In genomic region chr1:207644852-207645631, GRCh38 we compare ENCODE assay signal across 8 cellular contexts.
DNase-seq lines count a peak whose midpoint lies in the region; TF ChIP-seq lines count a peak whose summit lies in the region.

CR1L (plus strand) TSS chr1:207645133; CDS start chr1:207645234, 101 bp downstream.

- CTCF ChIA-PET in HEK293T (lab: Yijun Ruan, JAX) = interaction anchor here (0.6 kb wide), 1 partner anchor 24 kb away, joined by 3 read pairs; no protein-coding TSS in a partner anchor

- TF ChIP-seq CTCF in epithelial cell of esophagus (IDR thresholded peaks at IDR 0.05; ENCODE audit: insufficient read depth, low read depth, low read length, missing control alignments) = no peak

- no peaks in the 10 kb centered on the region for H3K9me3 ChIP-seq in mucosa of rectum (ENCODE audit: control insufficient read depth in 2 of 2, low read length in 2 of 2)

- peaks cover 0 to 2% of the 10 kb centered on the region in 2 donors for H3K4me1 ChIP-seq in mucosa of rectum (ENCODE audit: control insufficient read depth in 2 of 2, insufficient read depth in 2 of 2, low read length in 2 of 2)

- H3K4me3 ChIP-seq in epithelial cell of esophagus (ENCODE audit: low read length) (peak within 1 kb of the TSS; percentile 59), mucosa of rectum (ENCODE audit: low read length in 2 of 2) (peak within 1 kb of the TSS; percentile 62 to 72)

- H3K9ac ChIP-seq in mucosa of rectum (ENCODE audit: low read depth in 1 of 2, low read length in 2 of 2) = no peak within 1 kb of the TSS

- H3K27me3 ChIP-seq in mucosa of rectum (ENCODE audit: control insufficient read depth in 2 of 2, insufficient read depth in 2 of 2, low read length in 2 of 2) = no peaks in the 10 kb centered on the region

- DNase-seq in ELR (ENCODE audit: low read depth) (peak; percentile 65), HEK293T (ENCODE audit: extremely low spot score) (peak; percentile 78), NCI-H345 treated with DMSO at 0.1 percent for 48 hours (lab: John Stamatoyannopoulos, UW; ENCODE audit: unreplicated experiment) (peak; percentile 66), epithelial cell of esophagus (ENCODE audit: low read depth) (peak; percentile 73), GF-D8 (lab: John Stamatoyannopoulos, UW) (no peak)
- peak; percentile 86 for DNase-seq in activated CD8-positive, alpha-beta memory T cell treated with anti-CD3 and anti-CD28 coated beads, Interleukin-2, amount 50 U/mL, for 48 hours
- peak; percentile 33 to 40 for DNase-seq in stimulated activated CD8-positive, alpha-beta memory T cell treated with anti-CD3 and anti-CD28 coated beads, Interleukin-4, amount 100 ng/mL, for 4 hours (ENCODE audit: low read depth in 2 of 2, low spot score in 1 of 2)

- H3K36me3 ChIP-seq in mucosa of rectum (ENCODE audit: control insufficient read depth in 2 of 2, insufficient read depth in 2 of 2, low read length in 2 of 2) = no peaks in the 10 kb centered on the region

- POLR2A ChIA-PET in HEK293T (lab: Yijun Ruan, JAX) = no interaction called here

- no peak within 1 kb of the TSS for H3K27ac ChIP-seq in mucosa of rectum (ENCODE audit: low read depth in 2 of 2, low read length in 2 of 2)

TF ChIP-seq in HEK293T, 16 proteins besides CTCF, POLR2A, EP300 and RAD21:
- TF ChIP-seq ELF4 (IDR thresholded peaks at IDR 0.05) (no peak), L3MBTL2 (conservative IDR thresholded peaks at IDR 0.05) (peak; percentile 75), FOXK2 (IDR thresholded peaks at IDR 0.05) (no peak)
